ENCODE assay signal across 12 cellular contexts in genomic region chr7:158016171-158017087, GRCh38.
DNase-seq lines count a peak whose midpoint lies in the region; ATAC-seq and TF ChIP-seq lines count a peak whose summit lies in the region.
"Had no signal": no experiment of that assay in that cellular context is flagged by ENCODE, and none has a peak within 500 bp of the region (broad histone marks: within the 10 kb centered on the region; RNA-seq: fewer than 3 reads in every experiment).

No MANE protein-coding gene starts in this region.

- peaks cover 0 to 18% (median 0%) of the 10 kb centered on the region in 45 donors for H3K27me3 ChIP-seq in dorsolateral prefrontal cortex
- H3K27me3 ChIP-seq: cardiac muscle cell had no signal

- ATAC-seq in mucosa of descending colon (peak; percentile 48), GM19455 (IDR thresholded peaks at IDR 0.05; ENCODE audit: unreplicated experiment) (no peak), GM18868 (IDR thresholded peaks at IDR 0.05; ENCODE audit: unreplicated experiment) (no peak), HG03135 (IDR thresholded peaks at IDR 0.05; ENCODE audit: unreplicated experiment) (no peak)

- H3K4me1 Mint-ChIP-seq in chondrocyte (ENCODE audit: low read depth) = no peaks in the 10 kb centered on the region

- H3K9me3 Mint-ChIP-seq in chondrocyte (ENCODE audit: low read depth) = no peaks in the 10 kb centered on the region

- H3K4me3 ChIP-seq in dorsolateral prefrontal cortex (peak overlapping the region in 41 of 59 donors; percentile 3 to 49 (median 24)), mucosa of descending colon (no peak overlapping the region)
- H3K4me3 ChIP-seq: cardiac muscle cell had no signal

- intact Hi-C loops in dorsolateral prefrontal cortex (cut with DNase I) = no loop called here
- intact Hi-C loops in mucosa of descending colon (cut with DNase I, micrococcal nuclease) = no loop called here

- H3K27me3 Mint-ChIP-seq in chondrocyte (ENCODE audit: low read depth) = peaks cover 5% of the 10 kb centered on the region

- no peaks in the 10 kb centered on the region for H3K36me3 ChIP-seq in mucosa of descending colon (ENCODE audit: low read depth)
- H3K36me3 ChIP-seq: cardiac muscle cell, prostate gland had no signal

- DNase-seq in Ammon's horn (ENCODE audit: low spot score) (peak; percentile 81), NCI-H2029 (lab: John Stamatoyannopoulos, UW) (peak; percentile 66), dorsolateral prefrontal cortex (peak in 4 of 10 donors; percentile 38 to 56 (median 48)), mucosa of descending colon (peak in 1 of 3 donors; percentile 16), chondrocyte (ENCODE audit: low spot score) (no peak)
- DNase-seq: HCEC 1CT had no signal

- no peaks in the 10 kb centered on the region for H3K36me3 Mint-ChIP-seq in chondrocyte (ENCODE audit: low read depth)

- TF ChIP-seq CTCF in dorsolateral prefrontal cortex (IDR thresholded peaks at IDR 0.05 in 54 of 56, conservative IDR thresholded peaks at IDR 0.05 in 2 of 56; ENCODE audit: low read depth in 1 of 56, partially characterized antibody in 56 of 56) = no peak
- no peak for TF ChIP-seq CTCF in mucosa of descending colon (IDR thresholded peaks at IDR 0.05)
- no peak for TF ChIP-seq CTCF in chondrocyte (IDR thresholded peaks at IDR 0.05)

- peaks cover 6% of the 10 kb centered on the region for H3K4me1 ChIP-seq in mucosa of descending colon (ENCODE audit: low read depth)
- H3K4me1 ChIP-seq: prostate gland had no signal

- no peak overlapping the region for H3K4me3 Mint-ChIP-seq in chondrocyte (ENCODE audit: unreplicated experiment)

- H3K9me3 ChIP-seq in mucosa of descending colon = no peaks in the 10 kb centered on the region
- H3K9me3 ChIP-seq: prostate gland had no signal

- H3K27ac ChIP-seq in dorsolateral prefrontal cortex = peak overlapping the region in 9 of 59 donors; percentile 3 to 55 (median 20)
- H3K27ac ChIP-seq: C4-2B, cardiac muscle cell, prostate gland had no signal

- no peak overlapping the region for H3K27ac Mint-ChIP-seq in chondrocyte (ENCODE audit: unreplicated experiment)
